8 cellular contexts compared by ENCODE assay signal in the genomic region with DNA sequence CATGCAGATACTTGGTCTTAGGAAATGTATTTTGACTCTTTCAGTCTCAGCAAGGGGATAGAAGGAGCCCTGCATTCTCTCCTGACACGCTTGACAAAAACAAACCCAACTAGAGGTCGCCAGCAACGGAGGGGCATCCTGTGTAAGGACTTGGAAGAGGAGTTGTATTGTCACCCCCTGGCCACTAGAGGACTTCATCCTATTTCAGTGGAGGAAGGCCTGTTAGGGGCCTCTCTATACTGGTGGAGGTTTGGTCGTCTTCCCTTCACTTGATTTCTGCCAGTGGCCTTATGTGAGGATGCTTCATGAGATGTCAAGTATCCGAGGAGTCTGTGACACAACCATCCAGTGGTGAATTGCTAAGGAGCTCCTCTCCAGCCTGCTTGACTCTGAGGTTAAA.
DNase-seq lines count a peak whose midpoint lies in the region; TF ChIP-seq lines count a peak whose summit lies in the region.

No MANE protein-coding gene starts in this region.

- no peak overlapping the region for H3K4me3 Mint-ChIP-seq in activated T-helper 2 cell treated with anti-CD3 and anti-CD28 coated beads, Interferon-gamma antibody, Interleukin-2, Interleukin-4, amounts not matched to agents 10 μg/mL and 5 μg/mL and 100 μg/mL, durations not matched to agents 14 hours and 24 hours and 36 hours (ENCODE audit: low read depth)

- TF ChIP-seq RAD21 in Ishikawa (IDR thresholded peaks at IDR 0.05; ENCODE audit: low read depth), result peak; percentile 55

- no peaks in the 10 kb centered on the region for H3K27me3 Mint-ChIP-seq in activated T-helper 2 cell treated with anti-CD3 and anti-CD28 coated beads, Interferon-gamma antibody, Interleukin-2, Interleukin-4, amounts not matched to agents 10 μg/mL and 5 μg/mL and 100 μg/mL, durations not matched to agents 14 hours and 24 hours and 36 hours (ENCODE audit: low read depth)

- H3K36me3 Mint-ChIP-seq in activated T-helper 2 cell treated with anti-CD3 and anti-CD28 coated beads, Interferon-gamma antibody, Interleukin-2, Interleukin-4, amounts not matched to agents 10 μg/mL and 5 μg/mL and 100 μg/mL, durations not matched to agents 14 hours and 24 hours and 36 hours (ENCODE audit: low read depth), result no peaks in the 10 kb centered on the region

- no peaks in the 10 kb centered on the region for H3K9me3 Mint-ChIP-seq in activated T-helper 2 cell treated with anti-CD3 and anti-CD28 coated beads, Interferon-gamma antibody, Interleukin-2, Interleukin-4, amounts not matched to agents 10 μg/mL and 5 μg/mL and 100 μg/mL, durations not matched to agents 14 hours and 24 hours and 36 hours

- TF ChIP-seq CTCF in cardiac fibroblast (IDR thresholded peaks at IDR 0.05; ENCODE audit: low read depth, low read length) (peak; percentile 46), retinal pigment epithelial cell (conservative IDR thresholded peaks at IDR 0.05; ENCODE audit: low read depth, low read length) (peak; percentile 59)

- intact Hi-C loops in activated T-helper 2 cell treated with anti-CD3 and anti-CD28 coated beads, Interferon-gamma antibody, Interleukin-2, Interleukin-4, amounts not matched to agents 10 μg/mL and 5 μg/mL and 100 μg/mL, durations not matched to agents 14 hours and 24 hours and 36 hours (cut with micrococcal nuclease), result no loop called here

- DNase-seq in activated CD4-positive, alpha-beta T cell treated with anti-CD3 and anti-CD28 coated beads for 48 hours, result peak; percentile 22
- DNase-seq in activated CD4-positive, alpha-beta T cell treated with anti-CD3 and anti-CD28 coated beads, Interleukin-2, amount 50 U/mL, for 1 hour, result no peak
- DNase-seq in cardiac fibroblast (ENCODE audit: low read depth in 2 of 2) (peak; percentile 28 to 53), retinal pigment epithelial cell (ENCODE audit: low read depth) (no peak), occipital lobe (lab: John Stamatoyannopoulos, UW) (no peak)
- no peak for DNase-seq in activated T-helper 2 cell treated with anti-CD3 and anti-CD28 coated beads, Interferon-gamma antibody, Interleukin-2, Interleukin-4, amounts not matched to agents 10 μg/mL and 5 μg/mL and 100 μg/mL, durations not matched to agents 14 hours and 24 hours and 36 hours (ENCODE audit: low spot score)
- DNase-seq in stimulated activated naive CD4-positive, alpha-beta T cell treated with Interleukin-2 at 50 U/mL for 16 hours (lab: John Stamatoyannopoulos, UW), result no peak

- H3K27ac Mint-ChIP-seq in activated T-helper 2 cell treated with anti-CD3 and anti-CD28 coated beads, Interferon-gamma antibody, Interleukin-2, Interleukin-4, amounts not matched to agents 10 μg/mL and 5 μg/mL and 100 μg/mL, durations not matched to agents 14 hours and 24 hours and 36 hours, result no peak overlapping the region

- H3K4me3 ChIP-seq in cardiac fibroblast (replicated peaks in 1 of 2; ENCODE audit: low read depth in 2 of 2, low read length in 2 of 2), result no peak overlapping the region
- no peak overlapping the region for H3K4me3 ChIP-seq in retinal pigment epithelial cell (ENCODE audit: low read length)

- no peak for TF ChIP-seq EP300 in Ishikawa (IDR thresholded peaks at IDR 0.05; ENCODE audit: borderline replicate concordance)

- no peaks in the 10 kb centered on the region for H3K4me1 Mint-ChIP-seq in activated T-helper 2 cell treated with anti-CD3 and anti-CD28 coated beads, Interferon-gamma antibody, Interleukin-2, Interleukin-4, amounts not matched to agents 10 μg/mL and 5 μg/mL and 100 μg/mL, durations not matched to agents 14 hours and 24 hours and 36 hours (ENCODE audit: low read depth)

TF ChIP-seq in Ishikawa, 13 proteins besides CTCF, POLR2A, EP300 and RAD21:
- TF ChIP-seq EGR1 (IDR thresholded peaks at IDR 0.05) (no peak), TAF1 (IDR thresholded peaks at IDR 0.05; ENCODE audit: low read depth) (no peak), CREB1 (IDR thresholded peaks at IDR 0.05; ENCODE audit: low read depth) (no peak), TCF12 (IDR thresholded peaks at IDR 0.05; ENCODE audit: low read depth) (no peak), TEAD4 (IDR thresholded peaks at IDR 0.05) (no peak), YY1 (IDR thresholded peaks at IDR 0.05; ENCODE audit: low read depth) (no peak)
- TF ChIP-seq, protein P1, sequence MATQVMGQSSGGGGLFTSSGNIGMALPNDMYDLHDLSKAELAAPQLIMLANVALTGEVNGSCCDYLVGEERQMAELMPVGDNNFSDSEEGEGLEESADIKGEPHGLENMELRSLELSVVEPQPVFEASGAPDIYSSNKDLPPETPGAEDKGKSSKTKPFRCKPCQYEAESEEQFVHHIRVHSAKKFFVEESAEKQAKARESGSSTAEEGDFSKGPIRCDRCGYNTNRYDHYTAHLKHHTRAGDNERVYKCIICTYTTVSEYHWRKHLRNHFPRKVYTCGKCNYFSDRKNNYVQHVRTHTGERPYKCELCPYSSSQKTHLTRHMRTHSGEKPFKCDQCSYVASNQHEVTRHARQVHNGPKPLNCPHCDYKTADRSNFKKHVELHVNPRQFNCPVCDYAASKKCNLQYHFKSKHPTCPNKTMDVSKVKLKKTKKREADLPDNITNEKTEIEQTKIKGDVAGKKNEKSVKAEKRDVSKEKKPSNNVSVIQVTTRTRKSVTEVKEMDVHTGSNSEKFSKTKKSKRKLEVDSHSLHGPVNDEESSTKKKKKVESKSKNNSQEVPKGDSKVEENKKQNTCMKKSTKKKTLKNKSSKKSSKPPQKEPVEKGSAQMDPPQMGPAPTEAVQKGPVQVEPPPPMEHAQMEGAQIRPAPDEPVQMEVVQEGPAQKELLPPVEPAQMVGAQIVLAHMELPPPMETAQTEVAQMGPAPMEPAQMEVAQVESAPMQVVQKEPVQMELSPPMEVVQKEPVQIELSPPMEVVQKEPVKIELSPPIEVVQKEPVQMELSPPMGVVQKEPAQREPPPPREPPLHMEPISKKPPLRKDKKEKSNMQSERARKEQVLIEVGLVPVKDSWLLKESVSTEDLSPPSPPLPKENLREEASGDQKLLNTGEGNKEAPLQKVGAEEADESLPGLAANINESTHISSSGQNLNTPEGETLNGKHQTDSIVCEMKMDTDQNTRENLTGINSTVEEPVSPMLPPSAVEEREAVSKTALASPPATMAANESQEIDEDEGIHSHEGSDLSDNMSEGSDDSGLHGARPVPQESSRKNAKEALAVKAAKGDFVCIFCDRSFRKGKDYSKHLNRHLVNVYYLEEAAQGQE (IDR thresholded peaks at IDR 0.05; ENCODE audit: low read depth), result no peak
- TF ChIP-seq, protein P2, sequence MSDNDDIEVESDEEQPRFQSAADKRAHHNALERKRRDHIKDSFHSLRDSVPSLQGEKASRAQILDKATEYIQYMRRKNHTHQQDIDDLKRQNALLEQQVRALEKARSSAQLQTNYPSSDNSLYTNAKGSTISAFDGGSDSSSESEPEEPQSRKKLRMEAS (IDR thresholded peaks at IDR 0.05), result no peak

Comparison
In these comparisons a context has a peak if more than half of its experiments do, and no peak if none do; other contexts are left out.
1. DNase-seq: peak in activated CD4-positive, alpha-beta T cell treated with anti-CD3 and anti-CD28 coated beads for 48 hours (single experiment) and cardiac fibroblast (2 of 2); none in activated CD4-positive, alpha-beta T cell treated with anti-CD3 and anti-CD28 coated beads, Interleukin-2, amount 50 U/mL, for 1 hour (single experiment), retinal pigment epithelial cell (single experiment), activated T-helper 2 cell treated with anti-CD3 and anti-CD28 coated beads, Interferon-gamma antibody, Interleukin-2, Interleukin-4, amounts not matched to agents 10 μg/mL and 5 μg/mL and 100 μg/mL, durations not matched to agents 14 hours and 24 hours and 36 hours (single experiment), occipital lobe (single experiment) and stimulated activated naive CD4-positive, alpha-beta T cell treated with Interleukin-2 at 50 U/mL for 16 hours (single experiment).